Comparison of ENCODE assay signal across 17 cellular contexts in the genomic region with DNA sequence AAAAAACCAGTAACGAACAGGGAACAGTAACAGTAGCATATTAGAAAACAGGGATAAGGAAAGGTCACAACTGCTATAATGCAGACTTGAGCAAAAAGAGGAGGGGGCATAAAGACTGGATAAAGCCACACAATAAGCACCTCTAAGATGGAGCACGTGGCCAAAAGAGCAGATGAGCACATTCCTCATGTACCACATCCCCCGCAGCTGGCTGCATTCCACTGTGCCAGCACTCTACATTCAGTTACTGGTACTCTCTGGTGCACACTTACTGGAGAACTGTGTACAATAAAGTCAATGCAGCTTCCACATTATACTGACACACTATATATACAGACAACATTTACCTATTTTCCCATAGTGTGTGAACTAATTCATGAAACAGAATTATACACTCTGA.
A peak's percentile ranks its signal among the peaks of the same experiment; 100 is the strongest.
DNase-seq lines count a peak whose midpoint lies in the region; ATAC-seq and TF ChIP-seq lines count a peak whose summit lies in the region.
"Had no signal": no experiment of that assay in that cellular context is flagged by ENCODE, and none has a peak within 500 bp of the region (broad histone marks: within the 10 kb centered on the region; RNA-seq: fewer than 3 reads in every experiment).

No MANE protein-coding gene starts in this region.

- H3K9me2 ChIP-seq in Karpas-422 (replicated peaks; ENCODE audit: insufficient read depth, low read length) = no peaks in the 10 kb centered on the region

- H3K36me3 ChIP-seq in testis (ENCODE audit: low read depth, missing control alignments) = no peaks in the 10 kb centered on the region
- H3K36me3 ChIP-seq in Karpas-422 (ENCODE audit: insufficient read depth, low read length) = peaks cover 92% of the 10 kb centered on the region

- H3K79me2 ChIP-seq in Karpas-422 (ENCODE audit: low read length) = peaks cover 100% of the 10 kb centered on the region

- no peak for TF ChIP-seq POLR2A in testis (IDR thresholded peaks at IDR 0.05)

- DNase-seq in NCI-H226 = peak; percentile 2
- DNase-seq in choroid plexus epithelial cell (ENCODE audit: low read depth) = peak; percentile 35
- peak; percentile 8 for DNase-seq in kidney tubule cell (ENCODE audit: low spot score)
- peak; percentile 56 for DNase-seq in testis
- DNase-seq in Karpas-422 = no peak
- no peak for DNase-seq in HK-2 (ENCODE audit: unreplicated experiment)
- DNase-seq: CD4-positive, alpha-beta T cell; DMS53; H7; NCI-H1417 treated with DMSO at 0.1 percent for 48 hours; NCI-H1930; NCI-H2171; NCI-H446 treated with DMSO at 0.1 percent for 48 hours; NK-92 treated with Interleukin-12 subunit alpha and Interleukin-12 subunit beta, amount 100 ng/mL, for 24 hours; PC-3 had no signal

- no peaks in the 10 kb centered on the region for H3K27me3 ChIP-seq in testis
- H3K27me3 ChIP-seq in Karpas-422 (ENCODE audit: low read length) = no peaks in the 10 kb centered on the region

- 52 to 73% methylated on average over 3 of the region's 3 CpGs for WGBS in testis, 2 donors

- H3K4me2 ChIP-seq in Karpas-422 (ENCODE audit: low read depth, low read length, poor library complexity, severe bottlenecking) = no peak overlapping the region

- no peak overlapping the region for H3K9ac ChIP-seq in Karpas-422 (ENCODE audit: low read length)

- H3K4me1 ChIP-seq in testis (no peaks in the 10 kb centered on the region), Karpas-422 (ENCODE audit: low read length) (0 out of 2 replicates have a peak, but pooled peaks cover 4% of the 10 kb centered on the region)

- TF ChIP-seq CTCF in choroid plexus epithelial cell (conservative IDR thresholded peaks at IDR 0.05; ENCODE audit: low read depth, low read length) = no peak
- no peak for TF ChIP-seq CTCF in testis (IDR thresholded peaks at IDR 0.05)

- intact Hi-C loops in testis (cut with DNase I; ENCODE audit: low total_unique reads) = no loop called here

- no peaks in the 10 kb centered on the region for H4K20me1 ChIP-seq in Karpas-422 (ENCODE audit: insufficient read depth, low read depth, low read length)

- H3K4me3 ChIP-seq in choroid plexus epithelial cell (ENCODE audit: low read depth, low read length) = no peak overlapping the region
- no peak overlapping the region for H3K4me3 ChIP-seq in testis
- no peak overlapping the region for H3K4me3 ChIP-seq in Karpas-422 (ENCODE audit: low read length)
- H3K4me3 ChIP-seq: SK-N-MC had no signal

- H3K27ac ChIP-seq in testis (no peak overlapping the region), Karpas-422 (ENCODE audit: low read length) (no peak overlapping the region)
- H3K27ac ChIP-seq: SK-N-MC had no signal

- H2AFZ ChIP-seq in Karpas-422 (ENCODE audit: low read length) = no peak overlapping the region

- H3K9me3 ChIP-seq in testis (no peaks in the 10 kb centered on the region), Karpas-422 (ENCODE audit: low read length) (no peaks in the 10 kb centered on the region; the same call in 1 of the 2 replicates)

- ATAC-seq in HG03439 (IDR thresholded peaks at IDR 0.05; ENCODE audit: unreplicated experiment) = no peak
- ATAC-seq: PC-3 had no signal

Comparison
In these comparisons a context has a peak if more than half of its experiments do, and no peak if none do; other contexts are left out.
1. DNase-seq: peak in NCI-H226 (single experiment), choroid plexus epithelial cell (single experiment), kidney tubule cell (single experiment) and testis (single experiment); none in Karpas-422 (single experiment) and HK-2 (single experiment).